In the genomic region with DNA sequence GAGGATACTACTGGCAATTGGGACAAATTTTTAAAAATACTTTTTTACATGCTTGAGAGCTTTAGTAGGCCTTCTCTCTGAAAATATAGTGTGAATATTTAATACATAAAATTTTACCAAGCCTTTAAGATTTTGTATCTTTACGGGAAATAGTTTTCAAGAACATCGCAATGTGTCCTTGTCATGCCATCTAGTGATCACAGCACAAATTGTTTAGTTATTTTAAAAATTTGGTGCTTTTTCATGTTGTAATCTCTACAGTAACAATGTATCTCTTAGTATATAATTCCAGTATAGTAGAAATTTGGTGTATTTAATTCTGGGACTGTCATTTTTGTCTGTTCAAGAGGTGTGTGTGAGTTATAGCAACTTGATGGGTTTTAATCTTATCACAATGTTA, we compare ENCODE assay signal across 29 cellular contexts. TPM values are rescaled to one million over a fixed set of nuclear protein-coding genes. Genes with fewer than 3 reads are reported as not detected.
DNase-seq lines count a peak whose midpoint lies in the region; ATAC-seq and TF ChIP-seq lines count a peak whose summit lies in the region.
"Had no signal": no experiment of that assay in that cellular context is flagged by ENCODE, and none has a peak within 500 bp of the region (broad histone marks: within the 10 kb centered on the region; RNA-seq: fewer than 3 reads in every experiment).

No MANE protein-coding gene starts in this region.

- in situ Hi-C loops in mammary epithelial cell (cut with MboI; ENCODE audit: low sequenced_read_pairs in 2 of 2), result loop anchor here in 1 of 2 donors (25.0 kb wide), 1 partner anchor 780 kb away; a partner anchor contains a TSS
- in situ Hi-C loops in SK-MEL-5 (cut with HindIII; ENCODE audit: low pct_unique_long_range_greater_than_20kb, low sequenced_read_pairs), result loop anchor here (25.0 kb wide), 1 partner anchor 430 kb away; a partner anchor contains a TSS

- no peak overlapping the region for H3K4me3 Mint-ChIP-seq in MCF 10A (ENCODE audit: unreplicated experiment)
- H3K4me3 Mint-ChIP-seq in nephron progenitor cell, result no peak overlapping the region
- H3K4me3 Mint-ChIP-seq: activated CD4-positive, alpha-beta T cell treated with anti-CD3 and anti-CD28 coated beads, Interleukin-2, amount 10 ng/mL, durations not matched to agents 7 days and 5 days; activated naive CD4-positive, alpha-beta T cell treated with anti-CD3 and anti-CD28 coated beads for 36 hours; effector memory CD8-positive, alpha-beta T cell; T-helper 17 cell had no signal

- H3K79me2 ChIP-seq in mammary epithelial cell (ENCODE audit: insufficient read depth, low read length), result peaks cover 19% of the 10 kb centered on the region

- H4K20me1 ChIP-seq in mammary epithelial cell (ENCODE audit: insufficient read depth, low read length), result no peaks in the 10 kb centered on the region
- H4K20me1 ChIP-seq: BLaER1 had no signal

- CTCF ChIA-PET in MCF 10A (lab: Yijun Ruan, JAX) (interaction anchor here (0.6 to 2.0 kb wide), 6 partner anchors 102 to 490 kb away, joined by 3 to 12 read pairs (median 4); a partner anchor contains a TSS), mammary epithelial cell (lab: Charles Lee; ENCODE audit: low non-redundant PET) (no interaction called here)

- ATAC-seq in omental fat pad (ENCODE audit: low FRiP score), result no peak
- ATAC-seq: effector memory CD8-positive, alpha-beta T cell; GM12878; Panc1; T-helper 17 cell had no signal

- dilution Hi-C loops in mammary epithelial cell (cut with HindIII; ENCODE audit: low sequenced_read_pairs), result no loop called here

- H3K4me2 ChIP-seq in mammary epithelial cell (ENCODE audit: insufficient read depth, low read depth, low read length), result no peak overlapping the region
- H3K4me2 ChIP-seq: BLaER1 had no signal

- H3K9me3 Mint-ChIP-seq in MCF 10A (ENCODE audit: unreplicated experiment) (no peaks in the 10 kb centered on the region), nephron progenitor cell (no peaks in the 10 kb centered on the region)
- H3K9me3 Mint-ChIP-seq: activated CD4-positive, alpha-beta T cell treated with anti-CD3 and anti-CD28 coated beads, Interleukin-2, amount 10 ng/mL, durations not matched to agents 7 days and 5 days; activated naive CD4-positive, alpha-beta T cell treated with anti-CD3 and anti-CD28 coated beads for 36 hours; effector memory CD8-positive, alpha-beta T cell had no signal

- H3K27ac Mint-ChIP-seq in MCF 10A (ENCODE audit: low read depth, unreplicated experiment), result no peak overlapping the region
- H3K27ac Mint-ChIP-seq in nephron progenitor cell, result no peak overlapping the region
- H3K27ac Mint-ChIP-seq: activated CD4-positive, alpha-beta T cell treated with anti-CD3 and anti-CD28 coated beads, Interleukin-2, amount 10 ng/mL, durations not matched to agents 7 days and 5 days; activated naive CD4-positive, alpha-beta T cell treated with anti-CD3 and anti-CD28 coated beads for 36 hours; effector memory CD8-positive, alpha-beta T cell; T-helper 17 cell had no signal

- no peak overlapping the region for H2AFZ ChIP-seq in mammary epithelial cell (ENCODE audit: low read depth, low read length)

- no peak overlapping the region for H3K27ac ChIP-seq in mammary epithelial cell (ENCODE audit: insufficient read depth, low read depth, low read length)
- H3K27ac ChIP-seq: BLaER1, coronary artery, esophagus squamous epithelium, WERI-Rb-1 had no signal

- H3K27me3 ChIP-seq in mammary epithelial cell (ENCODE audit: insufficient read depth, low read length) (no peaks in the 10 kb centered on the region), BE2C (no peaks in the 10 kb centered on the region)
- H3K27me3 ChIP-seq: BLaER1, esophagus squamous epithelium had no signal

- H3K36me3 ChIP-seq in mammary epithelial cell (ENCODE audit: insufficient read depth, low read length), result peaks cover 11% of the 10 kb centered on the region
- peaks cover 3% of the 10 kb centered on the region for H3K36me3 ChIP-seq in BE2C

- H3K4me3 ChIP-seq in mammary epithelial cell (replicated peaks in 1 of 3; ENCODE audit: insufficient read depth in 1 of 3, low read depth in 2 of 3, low read length in 3 of 3) (no peak overlapping the region), fibroblast of the aortic adventitia (ENCODE audit: low read depth, low read length) (no peak overlapping the region), BE2C (ENCODE audit: low read depth, low read length) (no peak overlapping the region)
- H3K4me3 ChIP-seq: BLaER1, coronary artery, esophagus squamous epithelium, GM12878 had no signal

- peaks cover 32% of the 10 kb centered on the region for H3K4me1 Mint-ChIP-seq in MCF 10A (ENCODE audit: insufficient read depth, unreplicated experiment)
- H3K4me1 Mint-ChIP-seq in nephron progenitor cell, result peaks cover 18% of the 10 kb centered on the region

- no peaks in the 10 kb centered on the region for H3K27me3 Mint-ChIP-seq in MCF 10A (ENCODE audit: insufficient read depth, unreplicated experiment)
- H3K27me3 Mint-ChIP-seq in nephron progenitor cell (ENCODE audit: low read depth, poor library complexity), result no peaks in the 10 kb centered on the region
- H3K27me3 Mint-ChIP-seq: activated CD4-positive, alpha-beta T cell treated with anti-CD3 and anti-CD28 coated beads, Interleukin-2, amount 10 ng/mL, durations not matched to agents 7 days and 5 days; effector memory CD8-positive, alpha-beta T cell; T-helper 17 cell had no signal

- no peak overlapping the region for H3K9ac ChIP-seq in mammary epithelial cell (ENCODE audit: insufficient read depth, low read length)
- H3K9ac ChIP-seq: BLaER1 had no signal

- TF ChIP-seq CTCF in MCF 10A (IDR thresholded peaks at IDR 0.05; ENCODE audit: unreplicated experiment), result peak; percentile 15
- no peak for TF ChIP-seq CTCF in mammary epithelial cell (conservative IDR thresholded peaks at IDR 0.05 in 1 of 2, IDR thresholded peaks at IDR 0.05 in 1 of 2; ENCODE audit: extremely low read depth in 1 of 2, insufficient read depth in 1 of 2, low read depth in 1 of 2, low read length in 2 of 2)
- peak; percentile 13 for TF ChIP-seq CTCF in fibroblast of the aortic adventitia (IDR thresholded peaks at IDR 0.05; ENCODE audit: insufficient read depth, low read length)
- no peak for TF ChIP-seq CTCF in BE2C (IDR thresholded peaks at IDR 0.05; ENCODE audit: low read depth, low read length)
- TF ChIP-seq CTCF in nephron progenitor cell (IDR thresholded peaks at IDR 0.05), result no peak
- TF ChIP-seq CTCF in omental fat pad (IDR thresholded peaks at IDR 0.05), result no peak

- H3K9me3 ChIP-seq in mammary epithelial cell (replicated peaks; ENCODE audit: insufficient read depth, low read length) (no peaks in the 10 kb centered on the region), BE2C (no peaks in the 10 kb centered on the region)
- H3K9me3 ChIP-seq: BLaER1, esophagus squamous epithelium had no signal

- H3K4me1 ChIP-seq in mammary epithelial cell (ENCODE audit: insufficient read depth, low read length) (no peaks in the 10 kb centered on the region), BE2C (no peaks in the 10 kb centered on the region)

- intact Hi-C loops in MCF 10A (cut with micrococcal nuclease), result loop anchor here (10.0 kb wide), 1 partner anchor 343 kb away; no protein-coding TSS in a partner anchor
- intact Hi-C loops in mammary epithelial cell (cut with micrococcal nuclease), result loop anchor here (10.0 kb wide), 1 partner anchor 343 kb away; no protein-coding TSS in a partner anchor

- WGBS in mammary epithelial cell (ENCODE audit: low coverage, missing lambda C conversion rate), result 96% methylated on average over 2 of the region's 2 CpGs

- POLR2A ChIA-PET in MCF 10A (lab: Yijun Ruan, JAX), result interaction anchor here (1.0 to 1.5 kb wide), 2 partner anchors 12 to 230 kb away, joined by 3 to 5 read pairs; no protein-coding TSS in a partner anchor

- no TSS peak for BruUV-seq in MCF 10A (replicated peaks; lab: Mats Ljungman, UMichigan)
- no TSS peak for BruUV-seq in mammary epithelial cell (replicated peaks; lab: Mats Ljungman, UMichigan)

- no peak for DNase-seq in MCF 10A (ENCODE audit: unreplicated experiment)
- DNase-seq in mammary epithelial cell, result no peak
- DNase-seq in SK-MEL-5 (ENCODE audit: low read depth, low spot score), result peak; percentile 17
- peak; percentile 41 for DNase-seq in fibroblast of the aortic adventitia (ENCODE audit: low read depth)
- DNase-seq in activated gamma-delta T cell treated with Interleukin-2 at 50 U/mL for 16 hours, result no peak
- DNase-seq in BE2C, result no peak
- DNase-seq in nephron progenitor cell, result no peak
- no peak for DNase-seq in omental fat pad (ENCODE audit: low spot score)
- DNase-seq: ACHN; activated CD4-positive, alpha-beta T cell treated with anti-CD3 and anti-CD28 coated beads, Interleukin-2, amount 10 ng/mL, durations not matched to agents 7 days and 5 days; activated naive CD4-positive, alpha-beta T cell treated with anti-CD3 and anti-CD28 coated beads for 36 hours; activated T-cell treated with anti-CD3 and anti-CD28 coated beads, Interleukin-2, amount 50 U/mL, for 48 hours; amniotic stem cell; COR-L47; DMS79; effector memory CD8-positive, alpha-beta T cell; esophagus squamous epithelium; glutamatergic neuron; GOT3; NCI-H1105 treated with DMSO at 0.1 percent for 48 hours; NCI-H2029; NCI-H226; NCI-H82; T-helper 17 cell; WERI-Rb-1 had no signal

- H3K36me3 Mint-ChIP-seq in MCF 10A (ENCODE audit: insufficient read depth, unreplicated experiment) (peaks cover 18% of the 10 kb centered on the region), nephron progenitor cell (ENCODE audit: low read depth) (peaks cover 20% of the 10 kb centered on the region)

RNA-seq across cellular contexts. Expression of a gene that starts 6.7 kb away (rescaled TPM):
- total RNA-seq in MCF 10A (2022) (4.0 and 8.0 TPM in 2 replicates), mammary epithelial cell (1 to 10 TPM; 2.8 to 7.6 TPM), fibroblast of the aortic adventitia (ENCODE audit: low replicate concordance) (3.8 and 15.5 TPM in 2 replicates), omental fat pad (1 to 10 TPM; 1.4 to 4.1 (median 2.4) TPM)
- 4.1 TPM for polyA plus RNA-seq in mammary epithelial cell
- polyA minus RNA-seq in mammary epithelial cell, result 5.6 TPM
- total RNA-seq in SK-MEL-5 (2014; rRNA removed; shearing (Covaris generic)), result 9.3 and 9.9 TPM in 2 replicates
- 7.8 and 12.5 TPM in 2 replicates for polyA plus RNA-seq in SK-MEL-5 (2015; cell fraction: cytosol; rRNA removed)
- 40.3 and 53.2 TPM in 2 replicates for polyA plus RNA-seq in SK-MEL-5 (2015; cell fraction: nucleus; rRNA removed)
- 6.7 TPM for polyA plus RNA-seq in BE2C (2012; ENCODE audit: insufficient read depth, insufficient read length, low read depth)

Comparison
In these comparisons a context has a peak if more than half of its experiments do, and no peak if none do; other contexts are left out.
1. CTCF ChIP-seq: peak in MCF 10A (single experiment) and fibroblast of the aortic adventitia (single experiment); none in mammary epithelial cell (0 of 2), BE2C (single experiment), nephron progenitor cell (single experiment) and omental fat pad (0 of 3).
2. DNase-seq: peak in SK-MEL-5 (single experiment) and fibroblast of the aortic adventitia (single experiment); none in MCF 10A (single experiment), mammary epithelial cell (single experiment), activated gamma-delta T cell treated with Interleukin-2 at 50 U/mL for 16 hours (single experiment), BE2C (single experiment), nephron progenitor cell (single experiment) and omental fat pad (single experiment).